Comparison of ENCODE assay signal across 12 cellular contexts in genomic region chr12:101018540-101018939, GRCh38.
DNase-seq lines count a peak whose midpoint lies in the region; ATAC-seq and TF ChIP-seq lines count a peak whose summit lies in the region.
"Had no signal": no experiment of that assay in that cellular context is flagged by ENCODE, and none has a peak within 500 bp of the region (broad histone marks: within the 10 kb centered on the region; RNA-seq: fewer than 3 reads in every experiment).

No MANE protein-coding gene starts in this region.

- no peak overlapping the region for H3K4me3 ChIP-seq in GM23338
- H3K4me3 ChIP-seq in SJSA1, result no peak overlapping the region

- no peaks in the 10 kb centered on the region for H3K4me1 Mint-ChIP-seq in GM23338
- H3K4me1 Mint-ChIP-seq: naive thymus-derived CD8-positive, alpha-beta T cell had no signal

- no peaks in the 10 kb centered on the region for H3K79me2 ChIP-seq in GM23338 (replicated peaks; ENCODE audit: insufficient read depth)

- H3K36me3 ChIP-seq in GM23338 (ENCODE audit: insufficient read depth), result no peaks in the 10 kb centered on the region
- no peaks in the 10 kb centered on the region for H3K36me3 ChIP-seq in SJSA1

- H3F3A ChIP-seq in GM23338 (replicated peaks; ENCODE audit: low read depth), result no peaks in the 10 kb centered on the region

- TF ChIP-seq CTCF in GM23338 (conservative IDR thresholded peaks at IDR 0.05; ENCODE audit: low read depth in 2 of 2), result no peak

- H2AFZ ChIP-seq in GM23338, result no peak overlapping the region

- no peaks in the 10 kb centered on the region for H3K27me3 Mint-ChIP-seq in GM23338 (ENCODE audit: insufficient read depth, low read depth, poor library complexity)

- no peaks in the 10 kb centered on the region for H3K27me3 ChIP-seq in GM23338 (ENCODE audit: insufficient read depth)
- H3K27me3 ChIP-seq in SJSA1 (replicated peaks), result no peaks in the 10 kb centered on the region

- no peak overlapping the region for H3K4me2 ChIP-seq in GM23338

- H3K4me3 Mint-ChIP-seq in GM23338, result no peak overlapping the region
- H3K4me3 Mint-ChIP-seq: activated naive CD8-positive, alpha-beta T cell; naive thymus-derived CD8-positive, alpha-beta T cell had no signal

- DNase-seq in GM23338 (ENCODE audit: low spot score) (peak; percentile 19), SJSA1 (ENCODE audit: low read depth in 1 of 2, low spot score in 2 of 2) (peak; percentile 52 to 59), fibroblast of peridontal ligament (ENCODE audit: extremely low read depth) (peak; percentile 29), pulmonary artery endothelial cell (ENCODE audit: low read depth, low spot score) (peak; percentile 65), NCI-H146 (lab: John Stamatoyannopoulos, UW) (no peak), cortex of kidney (lab: John Stamatoyannopoulos, UW) (no peak)
- DNase-seq: naive thymus-derived CD8-positive, alpha-beta T cell; NCI-H1092; stimulated activated CD4-positive, alpha-beta T cell treated with anti-CD3 and anti-CD28 coated beads, Interleukin-1b, Interleukin-23, amount 100 ng/mL, for 48 hours had no signal

- H3K9me3 ChIP-seq in SJSA1 (replicated peaks), result no peaks in the 10 kb centered on the region

- no peaks in the 10 kb centered on the region for H3K4me1 ChIP-seq in GM23338 (ENCODE audit: insufficient read depth)
- peaks cover 31% of the 10 kb centered on the region for H3K4me1 ChIP-seq in SJSA1 (replicated peaks)

- peaks cover 3% of the 10 kb centered on the region; the same call in 1 of the 3 replicates for H3K36me3 Mint-ChIP-seq in GM23338 (ENCODE audit: low read depth)
- H3K36me3 Mint-ChIP-seq: activated naive CD8-positive, alpha-beta T cell; naive thymus-derived CD8-positive, alpha-beta T cell had no signal

- H3K27ac ChIP-seq in GM23338 (ENCODE audit: low read depth), result no peak overlapping the region
- H3K27ac ChIP-seq in SJSA1, result peak overlapping the region; percentile 43

- no peaks in the 10 kb centered on the region; the same call in 2 of the 3 replicates for H3K9me3 Mint-ChIP-seq in GM23338

- ATAC-seq in GM23338 (no peak), HG02938 (IDR thresholded peaks at IDR 0.05; ENCODE audit: unreplicated experiment) (no peak)
- ATAC-seq in activated CD4-positive, CD25-positive, alpha-beta regulatory T cell treated with anti-CD3 and anti-CD28 coated beads, Interleukin-2, amount 50 U/mL, for 24 hours, result no peak
- ATAC-seq: naive thymus-derived CD8-positive, alpha-beta T cell had no signal

- H3K27ac Mint-ChIP-seq in GM23338, result peak overlapping the region; percentile 29; the same call in 1 of the 2 replicates
- H3K27ac Mint-ChIP-seq: activated naive CD8-positive, alpha-beta T cell; naive thymus-derived CD8-positive, alpha-beta T cell had no signal

- H3K9me2 ChIP-seq in GM23338 (ENCODE audit: insufficient read depth), result no peaks in the 10 kb centered on the region

- no peaks in the 10 kb centered on the region for H4K20me1 ChIP-seq in GM23338 (replicated peaks; ENCODE audit: insufficient read depth)

TF ChIP-seq in GM23338, 12 proteins besides CTCF, POLR2A, EP300 and RAD21:
- no peak for TF ChIP-seq STAT1 (IDR thresholded peaks at IDR 0.05; ENCODE audit: unreplicated experiment)

Comparison
In these comparisons a context has a peak if more than half of its experiments do, and no peak if none do; other contexts are left out.
1. DNase-seq: peak in GM23338 (single experiment), SJSA1 (2 of 2), fibroblast of peridontal ligament (single experiment) and pulmonary artery endothelial cell (single experiment); none in NCI-H146 (single experiment) and cortex of kidney (single experiment).